23 cellular contexts compared by ENCODE assay signal in genomic region chr1:176225485-176225884, GRCh38.
"Had no signal": no experiment of that assay in that cellular context is flagged by ENCODE, and none has a peak within 500 bp of the region (broad histone marks: within the 10 kb centered on the region; RNA-seq: fewer than 3 reads in every experiment).

No MANE protein-coding gene starts in this region.

- H3K4me2 ChIP-seq: smooth muscle cell had no signal

- H3K27ac Mint-ChIP-seq: immature natural killer cell; naive thymus-derived CD8-positive, alpha-beta T cell; stimulated activated effector memory CD8-positive, alpha-beta T cell treated with anti-CD3 and anti-CD28 coated beads, Interleukin-12 subunit alpha, Interleukin-12 subunit beta, amount 100 ng/mL, for 72 hours had no signal

- H3K9me3 ChIP-seq: esophagus squamous epithelium, gastroesophageal sphincter, sigmoid colon, suprapubic skin, tibial artery, upper lobe of right lung had no signal

- H3K36me3 ChIP-seq: esophagus squamous epithelium, gastroesophageal sphincter, sigmoid colon, suprapubic skin, tibial artery, upper lobe of right lung had no signal

- H3K27me3 ChIP-seq: esophagus squamous epithelium, gastroesophageal sphincter, sigmoid colon, suprapubic skin, tibial artery, upper lobe of right lung had no signal

- H3K4me1 ChIP-seq: esophagus squamous epithelium, gastroesophageal sphincter, sigmoid colon, suprapubic skin, tibial artery, upper lobe of right lung had no signal

- H3K27me3 Mint-ChIP-seq: central memory CD8-positive, alpha-beta T cell had no signal

- H3K4me1 Mint-ChIP-seq: central memory CD8-positive, alpha-beta T cell; immature natural killer cell; neural crest cell; stimulated activated effector memory CD8-positive, alpha-beta T cell treated with anti-CD3 and anti-CD28 coated beads, Interleukin-12 subunit alpha, Interleukin-12 subunit beta, amount 100 ng/mL, for 72 hours had no signal

- H3K4me3 Mint-ChIP-seq: central memory CD8-positive, alpha-beta T cell; immature natural killer cell; naive thymus-derived CD8-positive, alpha-beta T cell; neural crest cell; stimulated activated effector memory CD8-positive, alpha-beta T cell treated with anti-CD3 and anti-CD28 coated beads, Interleukin-12 subunit alpha, Interleukin-12 subunit beta, amount 100 ng/mL, for 72 hours had no signal

- H3K27ac ChIP-seq: esophagus squamous epithelium, gastroesophageal sphincter, sigmoid colon, suprapubic skin, tibial artery, upper lobe of right lung had no signal

- H3K4me3 ChIP-seq: esophagus squamous epithelium, gastroesophageal sphincter, lung, sigmoid colon, smooth muscle cell, suprapubic skin, tibial artery, upper lobe of right lung had no signal

- DNase-seq: cortex of kidney; effector memory CD4-positive, alpha-beta T cell; esophagus squamous epithelium; foreskin fibroblast; glutamatergic neuron; immature natural killer cell; left ventricle myocardium superior; mesenchymal stem cell; naive thymus-derived CD8-positive, alpha-beta T cell; posterior cingulate gyrus; sigmoid colon; stimulated activated CD4-positive, alpha-beta T cell treated with anti-CD3 and anti-CD28 coated beads, Interleukin-4, amount 100 ng/mL, for 1 hour; stimulated activated CD8-positive, alpha-beta memory T cell treated with anti-CD3 and anti-CD28 coated beads, Interleukin-4, amount 100 ng/mL, for 48 hours; stimulated activated naive CD8-positive, alpha-beta T cell treated with anti-CD3 and anti-CD28 coated beads, Interleukin-15, Interleukin-2, amounts not matched to agents 100 U/mL and 50 U/mL, for 24 hours; tibial artery; upper lobe of right lung had no signal

- H3K9me3 Mint-ChIP-seq: central memory CD8-positive, alpha-beta T cell; immature natural killer cell; naive thymus-derived CD8-positive, alpha-beta T cell; neural crest cell; stimulated activated effector memory CD8-positive, alpha-beta T cell treated with anti-CD3 and anti-CD28 coated beads, Interleukin-12 subunit alpha, Interleukin-12 subunit beta, amount 100 ng/mL, for 72 hours had no signal

- H3K36me3 Mint-ChIP-seq: naive thymus-derived CD8-positive, alpha-beta T cell; stimulated activated effector memory CD8-positive, alpha-beta T cell treated with anti-CD3 and anti-CD28 coated beads, Interleukin-12 subunit alpha, Interleukin-12 subunit beta, amount 100 ng/mL, for 72 hours had no signal
